Comparison of ENCODE assay signal across 10 cellular contexts in the genomic region with DNA sequence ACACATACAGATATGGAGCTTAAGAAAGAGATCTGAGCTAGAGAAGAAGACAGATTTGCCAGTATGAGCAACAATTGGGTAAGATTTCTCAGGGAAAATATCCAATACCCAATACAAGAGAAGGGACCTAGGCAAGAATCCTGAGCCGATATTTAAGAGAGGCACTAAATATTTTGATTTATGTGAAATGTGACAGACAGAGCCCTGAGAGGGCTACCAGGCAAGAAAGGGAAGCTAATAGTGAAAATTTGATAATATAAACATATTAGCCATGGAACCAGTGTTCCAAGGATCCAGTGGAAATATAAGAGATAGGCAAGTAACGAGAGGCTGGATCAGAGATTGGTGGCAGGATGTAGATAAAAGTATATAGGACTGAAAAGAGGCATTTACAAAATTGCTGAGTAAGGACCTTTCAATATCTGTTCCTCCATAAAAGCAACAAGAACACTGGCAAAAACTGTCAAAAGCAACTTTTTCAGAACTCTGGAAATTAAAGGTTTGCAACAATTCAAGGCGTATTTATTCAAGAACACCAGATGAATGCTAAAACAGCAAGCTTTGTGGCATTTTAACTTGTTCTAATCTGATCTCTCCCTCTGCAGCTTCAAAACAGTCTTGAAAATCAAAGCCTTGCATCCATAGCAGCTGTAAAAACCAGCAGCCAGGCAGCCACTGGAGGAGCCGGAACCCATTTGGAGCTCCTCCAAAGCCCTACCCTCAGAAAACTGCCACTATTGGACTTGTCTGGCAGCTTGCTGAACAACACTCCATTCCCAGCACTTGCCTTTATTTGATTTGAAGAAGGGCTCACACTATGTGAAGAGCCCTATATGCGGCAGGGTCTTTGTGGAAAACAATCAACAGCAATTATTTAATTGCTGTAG. TPM values are rescaled to one million over a fixed set of nuclear protein-coding genes. Genes with fewer than 3 reads are reported as not detected.
DNase-seq lines count a peak whose midpoint lies in the region; ATAC-seq, FAIRE-seq and TF ChIP-seq lines count a peak whose summit lies in the region.
"Had no signal": no experiment of that assay in that cellular context is flagged by ENCODE, and none has a peak within 500 bp of the region (broad histone marks: within the 10 kb centered on the region; RNA-seq: fewer than 3 reads in every experiment).

No MANE protein-coding gene starts in this region.

- TF ChIP-seq CTCF in foreskin keratinocyte (conservative IDR thresholded peaks at IDR 0.05): no peak

- H3K27me3 ChIP-seq in skeletal muscle satellite cell (ENCODE audit: control insufficient read depth, insufficient read depth, low read length): no peaks in the 10 kb centered on the region
- no peaks in the 10 kb centered on the region for H3K27me3 ChIP-seq in foreskin keratinocyte
- H3K27me3 ChIP-seq: hepatocyte had no signal

- POLR2A ChIA-PET in HEK293T (lab: Yijun Ruan, JAX): no interaction called here

- peak overlapping the region; percentile 40 for H3K9ac ChIP-seq in skeletal muscle satellite cell (ENCODE audit: low read depth, low read length)

- ATAC-seq in SK-N-SH treated with all-trans-retinoic acid at 6 μM for 48 hours: peak; percentile 65
- no peak for ATAC-seq in foreskin keratinocyte
- no peak for ATAC-seq in HG02870 (IDR thresholded peaks at IDR 0.05; ENCODE audit: unreplicated experiment)

- H3K27ac ChIP-seq in foreskin keratinocyte: no peak overlapping the region
- H3K27ac ChIP-seq: hepatocyte had no signal

- no peak for FAIRE-seq in frontal cortex (lab: Jason Lieb, UNC)

- no peaks in the 10 kb centered on the region for H3K36me3 ChIP-seq in skeletal muscle satellite cell (ENCODE audit: insufficient read depth, low read length)

- H3K4me3 ChIP-seq in skeletal muscle satellite cell (ENCODE audit: low read length): peak overlapping the region; percentile 31
- H3K4me3 ChIP-seq: hepatocyte had no signal

- no peaks in the 10 kb centered on the region for H3K9me3 ChIP-seq in skeletal muscle satellite cell (replicated peaks; ENCODE audit: low read length)

- DNase-seq in HEK293T (ENCODE audit: extremely low spot score): peak; percentile 15
- peak; percentile 37 to 47 for DNase-seq in frontal cortex (ENCODE audit: low spot score in 2 of 2)
- DNase-seq in foreskin keratinocyte: no peak
- DNase-seq in effector CD4-positive, alpha-beta T cell: no peak
- DNase-seq in activated CD4-positive, alpha-beta T cell treated with anti-CD3 and anti-CD28 coated beads, Interleukin-2, amount 50 U/mL, for 1 hour: no peak
- DNase-seq: activated CD4-positive, alpha-beta memory T cell treated with anti-CD3 and anti-CD28 coated beads for 36 hours had no signal

- H3K4me1 ChIP-seq in skeletal muscle satellite cell (ENCODE audit: control insufficient read depth, insufficient read depth, low read length) (peaks cover 51% of the 10 kb centered on the region), foreskin keratinocyte (peaks cover 38% of the 10 kb centered on the region)

- CTCF ChIA-PET in HEK293T (lab: Yijun Ruan, JAX): interaction anchor here (1.0 kb wide), 1 partner anchor 165 kb away, joined by 3 read pairs; a partner anchor contains a TSS

- H3K4me2 ChIP-seq in skeletal muscle satellite cell (ENCODE audit: low read length): peak overlapping the region; percentile 62
- H3K4me2 ChIP-seq: hepatocyte had no signal

TF ChIP-seq in HEK293T, 16 proteins besides CTCF, POLR2A, EP300 and RAD21:
- TF ChIP-seq TARDBP (IDR thresholded peaks at IDR 0.05): no peak
- no peak for TF ChIP-seq SUZ12 (IDR thresholded peaks at IDR 0.05)
- no peak for TF ChIP-seq BHLHE40 (IDR thresholded peaks at IDR 0.05; ENCODE audit: borderline replicate concordance)
- no peak for TF ChIP-seq LEF1 (IDR thresholded peaks at IDR 0.05; ENCODE audit: borderline replicate concordance)
- no peak for TF ChIP-seq L3MBTL2 (conservative IDR thresholded peaks at IDR 0.05)
- TF ChIP-seq, protein P1, sequence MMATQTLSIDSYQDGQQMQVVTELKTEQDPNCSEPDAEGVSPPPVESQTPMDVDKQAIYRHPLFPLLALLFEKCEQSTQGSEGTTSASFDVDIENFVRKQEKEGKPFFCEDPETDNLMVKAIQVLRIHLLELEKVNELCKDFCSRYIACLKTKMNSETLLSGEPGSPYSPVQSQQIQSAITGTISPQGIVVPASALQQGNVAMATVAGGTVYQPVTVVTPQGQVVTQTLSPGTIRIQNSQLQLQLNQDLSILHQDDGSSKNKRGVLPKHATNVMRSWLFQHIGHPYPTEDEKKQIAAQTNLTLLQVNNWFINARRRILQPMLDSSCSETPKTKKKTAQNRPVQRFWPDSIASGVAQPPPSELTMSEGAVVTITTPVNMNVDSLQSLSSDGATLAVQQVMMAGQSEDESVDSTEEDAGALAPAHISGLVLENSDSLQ (IDR thresholded peaks at IDR 0.05): peak; percentile 77
- no peak for TF ChIP-seq ZNF384 (IDR thresholded peaks at IDR 0.05)

TF ChIP-seq in SK-N-SH treated with all-trans-retinoic acid at 6 μM for 48 hours, 23 proteins besides CTCF, POLR2A, EP300 and RAD21:
- TF ChIP-seq OSR1 (CRISPR knock-in tag; IDR thresholded peaks at IDR 0.05): no peak
- TF ChIP-seq CSDC2 (CRISPR knock-in tag; IDR thresholded peaks at IDR 0.05): no peak
- peak; percentile 85 for TF ChIP-seq ZNF70 (CRISPR knock-in tag; IDR thresholded peaks at IDR 0.05)
- TF ChIP-seq ZNF565 (CRISPR knock-in tag; conservative IDR thresholded peaks at IDR 0.05; ENCODE audit: low read depth): no peak

RNA-seq across cellular contexts. Expression of a gene that starts 58.8 kb away (rescaled TPM):
- total RNA-seq in frontal cortex (95.0 TPM), foreskin keratinocyte (10.6 and 14.1 TPM in 2 replicates)
- total RNA-seq in skeletal muscle satellite cell (2012; rRNA removed): 29.3 and 32.7 TPM in 2 replicates
- 2.6 and 3.3 TPM in 2 replicates for polyA plus RNA-seq in foreskin keratinocyte

Comparison
In these comparisons a context has a peak if more than half of its experiments do, and no peak if none do; other contexts are left out.
1. DNase-seq: peak in HEK293T (single experiment) and frontal cortex (2 of 2); none in foreskin keratinocyte (0 of 2), effector CD4-positive, alpha-beta T cell (single experiment) and activated CD4-positive, alpha-beta T cell treated with anti-CD3 and anti-CD28 coated beads, Interleukin-2, amount 50 U/mL, for 1 hour (single experiment).